In genomic region chr10:24208661-24209420, GRCh38 we compare ENCODE assay signal across 8 cellular contexts. TPM values are rescaled to one million over a fixed set of nuclear protein-coding genes. Genes with fewer than 3 reads are reported as not detected.
DNase-seq lines count a peak whose midpoint lies in the region; ATAC-seq and TF ChIP-seq lines count a peak whose summit lies in the region.

Gene KIAA1217 (plus strand): TSS chr10:24209138. CDS start chr10:24209194, 56 bp downstream.

- no peak within 1 kb of the TSS for H3K9ac ChIP-seq in fibroblast of lung (ENCODE audit: insufficient read depth, low read length)

- H3K4me1 Mint-ChIP-seq in naive thymus-derived CD8-positive, alpha-beta T cell: peaks cover 4 to 19% (median 15%) of the 10 kb centered on the region in 4 donors

- peak within 1 kb of the TSS; percentile 38 to 70 (median 49) for H3K4me3 ChIP-seq in fibroblast of lung (replicated peaks in 1 of 4; ENCODE audit: control extremely low read depth in 1 of 4, insufficient read depth in 1 of 4, low read depth in 3 of 4, low read length in 4 of 4)

- H3K27ac ChIP-seq in fibroblast of lung (ENCODE audit: insufficient read depth, low read length): no peak within 1 kb of the TSS

- no peaks in the 10 kb centered on the region for H3K79me2 ChIP-seq in fibroblast of lung (ENCODE audit: control insufficient read depth, insufficient read depth, low read length)

- H3K9me3 ChIP-seq in fibroblast of lung (ENCODE audit: control insufficient read depth, insufficient read depth, low read depth, low read length): no peaks in the 10 kb centered on the region

- H3K27ac Mint-ChIP-seq in naive thymus-derived CD8-positive, alpha-beta T cell: peak within 1 kb of the TSS in 1 of 10 donors; percentile 31

- H3K27me3 ChIP-seq in fibroblast of lung (ENCODE audit: control insufficient read depth, insufficient read depth, low read length): no peaks in the 10 kb centered on the region

- peak within 1 kb of the TSS; percentile 38 to 76 (median 64) for H3K4me3 Mint-ChIP-seq in naive thymus-derived CD8-positive, alpha-beta T cell

- H2AFZ ChIP-seq in fibroblast of lung (ENCODE audit: low read length): peak within 1 kb of the TSS; percentile 23

- peaks cover 0 to 5% (median 0%) of the 10 kb centered on the region in 9 donors for H3K9me3 Mint-ChIP-seq in naive thymus-derived CD8-positive, alpha-beta T cell

- TF ChIP-seq CTCF in GM10248 (IDR thresholded peaks at IDR 0.05; ENCODE audit: control extremely low read depth, extremely low read depth, low read depth, missing control alignments): no peak
- TF ChIP-seq CTCF in fibroblast of lung (conservative IDR thresholded peaks at IDR 0.05 in 1 of 2, IDR thresholded peaks at IDR 0.05 in 1 of 2; ENCODE audit: low read depth in 1 of 2, low read length in 2 of 2): no peak

- no peaks in the 10 kb centered on the region for H3K4me1 ChIP-seq in fibroblast of lung (ENCODE audit: control insufficient read depth, extremely low read depth, insufficient read depth, low read length)

- ATAC-seq in HG02642 (IDR thresholded peaks at IDR 0.05; ENCODE audit: poor library complexity, unreplicated experiment) (peak; percentile 31), SK-N-SH treated with all-trans-retinoic acid at 6 μM for 48 hours (peak; percentile 76)
- no peak for ATAC-seq in naive thymus-derived CD8-positive, alpha-beta T cell

- peak within 1 kb of the TSS; percentile 67 for H3K4me2 ChIP-seq in fibroblast of lung (ENCODE audit: extremely low read depth, insufficient read depth, low read length)

- no peaks in the 10 kb centered on the region for H4K20me1 ChIP-seq in fibroblast of lung (ENCODE audit: control insufficient read depth, extremely low read depth, insufficient read depth, low read length)

- CTCF ChIA-PET in GM10248 (lab: Yijun Ruan, JAX): interaction anchor here (1.0 to 3.5 kb wide), 5 partner anchors 8 to 257 kb away, joined by 3 to 14 read pairs (median 3); no protein-coding TSS in a partner anchor

- H3K36me3 Mint-ChIP-seq in naive thymus-derived CD8-positive, alpha-beta T cell: no peaks in the 10 kb centered on the region

- POLR2A ChIA-PET in GM10248 (lab: Yijun Ruan, JAX): interaction anchor here (0.8 kb wide), 1 partner anchor 288 kb away, joined by 3 read pairs; no protein-coding TSS in a partner anchor
- POLR2A ChIA-PET in naive thymus-derived CD8-positive, alpha-beta T cell (lab: Charles Lee): no interaction called here

- H3K36me3 ChIP-seq in fibroblast of lung (ENCODE audit: control insufficient read depth, insufficient read depth, low read length): no peaks in the 10 kb centered on the region

- peaks cover 21 to 63% (median 42%) of the 10 kb centered on the region in 5 donors for H3K27me3 Mint-ChIP-seq in naive thymus-derived CD8-positive, alpha-beta T cell

- DNase-seq in GM10248 (ENCODE audit: extremely low spot score) (peak; percentile 39), fibroblast of lung (ENCODE audit: low read depth in 2 of 2) (peak; percentile 35 to 63), HPDE6-E6E7 (ENCODE audit: extremely low spot score) (no peak), MV-4-11 (lab: John Stamatoyannopoulos, UW) (no peak), middle frontal gyrus (ENCODE audit: extremely low spot score, low spot score) (no peak)
- DNase-seq in naive thymus-derived CD8-positive, alpha-beta T cell: no peak

TF ChIP-seq in SK-N-SH treated with all-trans-retinoic acid at 6 μM for 48 hours, 23 proteins besides CTCF, POLR2A, EP300 and RAD21:
- no peak for TF ChIP-seq BACH2 (CRISPR knock-in tag; IDR thresholded peaks at IDR 0.05; ENCODE audit: borderline replicate concordance)
- no peak for TF ChIP-seq OSR1 (CRISPR knock-in tag; IDR thresholded peaks at IDR 0.05)
- TF ChIP-seq ZFP3 (CRISPR knock-in tag; IDR thresholded peaks at IDR 0.05): no peak
- TF ChIP-seq, protein P1, sequence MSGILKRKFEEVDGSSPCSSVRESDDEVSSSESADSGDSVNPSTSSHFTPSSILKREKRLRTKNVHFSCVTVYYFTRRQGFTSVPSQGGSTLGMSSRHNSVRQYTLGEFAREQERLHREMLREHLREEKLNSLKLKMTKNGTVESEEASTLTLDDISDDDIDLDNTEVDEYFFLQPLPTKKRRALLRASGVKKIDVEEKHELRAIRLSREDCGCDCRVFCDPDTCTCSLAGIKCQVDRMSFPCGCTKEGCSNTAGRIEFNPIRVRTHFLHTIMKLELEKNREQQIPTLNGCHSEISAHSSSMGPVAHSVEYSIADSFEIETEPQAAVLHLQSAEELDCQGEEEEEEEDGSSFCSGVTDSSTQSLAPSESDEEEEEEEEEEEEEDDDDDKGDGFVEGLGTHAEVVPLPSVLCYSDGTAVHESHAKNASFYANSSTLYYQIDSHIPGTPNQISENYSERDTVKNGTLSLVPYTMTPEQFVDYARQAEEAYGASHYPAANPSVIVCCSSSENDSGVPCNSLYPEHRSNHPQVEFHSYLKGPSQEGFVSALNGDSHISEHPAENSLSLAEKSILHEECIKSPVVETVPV (CRISPR knock-in tag; IDR thresholded peaks at IDR 0.05): no peak

RNA-seq across cellular contexts. Expression of gene KIAA1217, which starts in this region (rescaled TPM):
- total RNA-seq in fibroblast of lung: 0.26 and 1.5 TPM in 2 replicates
- 0.92 and 2.5 TPM in 2 replicates for polyA plus RNA-seq in fibroblast of lung
- polyA plus RNA-seq in fibroblast of lung (2012): 1.7 and 3.4 TPM in 2 replicates
- polyA minus RNA-seq in fibroblast of lung (ENCODE audit: low replicate concordance): 2.5 and 3.5 TPM in 2 replicates
- not detected for total RNA-seq in naive thymus-derived CD8-positive, alpha-beta T cell
- not detected for polyA plus RNA-seq in naive thymus-derived CD8-positive, alpha-beta T cell

Comparison
In these comparisons a context has a peak if more than half of its experiments do, and no peak if none do; other contexts are left out.
1. DNase-seq: peak in GM10248 (single experiment) and fibroblast of lung (2 of 2); none in naive thymus-derived CD8-positive, alpha-beta T cell (0 of 10), HPDE6-E6E7 (single experiment), MV-4-11 (single experiment) and middle frontal gyrus (single experiment).
2. ATAC-seq: peak in HG02642 (single experiment) and SK-N-SH treated with all-trans-retinoic acid at 6 μM for 48 hours (single experiment); none in naive thymus-derived CD8-positive, alpha-beta T cell (0 of 2).